8 cellular contexts compared by ENCODE assay signal in the genomic region with DNA sequence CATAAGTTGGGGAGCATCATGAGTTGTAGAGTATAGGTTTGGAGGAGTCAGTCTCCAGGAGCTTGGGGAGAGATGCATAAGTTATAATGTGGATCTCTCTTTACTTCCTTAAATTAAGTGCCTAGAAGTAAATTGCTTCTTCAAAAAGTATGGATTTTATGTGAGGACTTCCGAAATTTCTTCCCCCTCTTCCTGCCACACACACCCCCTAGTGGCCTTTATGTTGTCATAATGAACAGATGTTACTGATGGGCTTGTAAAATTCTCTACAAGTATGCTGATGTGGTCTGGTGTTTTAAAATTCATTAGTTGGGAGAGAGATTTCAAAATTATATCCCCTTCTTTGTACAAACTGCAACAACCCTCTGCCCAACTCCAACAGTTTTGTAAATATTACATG. TPM values are rescaled to one million over a fixed set of nuclear protein-coding genes. Genes with fewer than 3 reads are reported as not detected.
DNase-seq lines count a peak whose midpoint lies in the region; ATAC-seq and TF ChIP-seq lines count a peak whose summit lies in the region.

No MANE protein-coding gene starts in this region.

- H4K91ac ChIP-seq in neuronal stem cell (ENCODE audit: low read depth, low read length, poor library complexity), result no peak overlapping the region

- no peaks in the 10 kb centered on the region for H3K79me1 ChIP-seq in neuronal stem cell (ENCODE audit: low read depth, low read length)

- H3K27me3 Mint-ChIP-seq in activated CD4-positive, alpha-beta T cell treated with anti-CD3 and anti-CD28 coated beads for 36 hours, result peaks cover 2% of the 10 kb centered on the region

- no CpG with 5 or more reads among the region's 1 CpG for WGBS in neuronal stem cell (ENCODE audit: extremely low coverage in 2 of 2, insufficient read length in 2 of 2, insufficient replicate concordance in 1 of 2), 2 donors

- no peak overlapping the region for H2BK120ac ChIP-seq in neuronal stem cell (ENCODE audit: low read depth, low read length)

- H3K9me3 ChIP-seq in neuronal stem cell (replicated peaks in 1 of 2; ENCODE audit: control insufficient read depth in 2 of 2, insufficient read depth in 1 of 2, low read depth in 1 of 2, low read length in 2 of 2), result no peaks in the 10 kb centered on the region

- no peak overlapping the region for H2BK5ac ChIP-seq in neuronal stem cell (ENCODE audit: low read length)

- ATAC-seq in activated CD4-positive, alpha-beta T cell treated with anti-CD3 and anti-CD28 coated beads for 36 hours, result no peak
- ATAC-seq in GM19452 (IDR thresholded peaks at IDR 0.05; ENCODE audit: unreplicated experiment), result no peak

- H3K36me3 Mint-ChIP-seq in activated CD4-positive, alpha-beta T cell treated with anti-CD3 and anti-CD28 coated beads for 36 hours (ENCODE audit: low read depth), result peaks cover 3% of the 10 kb centered on the region

- no peak overlapping the region for H2BK15ac ChIP-seq in neuronal stem cell (ENCODE audit: low read length)

- peaks cover 2 to 8% of the 10 kb centered on the region in 2 donors for H3K36me3 ChIP-seq in neuronal stem cell (replicated peaks in 1 of 2; ENCODE audit: control insufficient read depth in 2 of 2, insufficient read depth in 2 of 2, low read length in 2 of 2)

- H3K23ac ChIP-seq in neuronal stem cell (ENCODE audit: low read depth, low read length, poor library complexity), result no peak overlapping the region

- H2BK12ac ChIP-seq in neuronal stem cell (ENCODE audit: low read length), result no peak overlapping the region

- no peak overlapping the region for H2AK5ac ChIP-seq in neuronal stem cell (ENCODE audit: low read depth, low read length)

- no peaks in the 10 kb centered on the region for H3K9me3 Mint-ChIP-seq in activated CD4-positive, alpha-beta T cell treated with anti-CD3 and anti-CD28 coated beads for 36 hours (ENCODE audit: low read depth)

- no peak overlapping the region for H4K8ac ChIP-seq in neuronal stem cell (ENCODE audit: low read depth, low read length)

- no peak overlapping the region for H3K14ac ChIP-seq in neuronal stem cell (ENCODE audit: low read length)

- H3K4me3 ChIP-seq in cardiac fibroblast (replicated peaks in 1 of 2; ENCODE audit: low read depth in 2 of 2, low read length in 2 of 2), result no peak overlapping the region
- peak overlapping the region in 1 of 2 donors; percentile 32 for H3K4me3 ChIP-seq in neuronal stem cell (ENCODE audit: low read length in 2 of 2)

- H3K4me1 Mint-ChIP-seq in activated CD4-positive, alpha-beta T cell treated with anti-CD3 and anti-CD28 coated beads for 36 hours, result peaks cover 24% of the 10 kb centered on the region

- POLR2A ChIA-PET in activated CD4-positive, alpha-beta T cell treated with anti-CD3 and anti-CD28 coated beads for 36 hours (lab: Charles Lee), result no interaction called here

- no peak overlapping the region for H3K4ac ChIP-seq in neuronal stem cell (ENCODE audit: low read length)

- no peak overlapping the region for H3K27ac ChIP-seq in neuronal stem cell (replicated peaks; ENCODE audit: low read length)

- CTCF ChIA-PET in activated CD4-positive, alpha-beta T cell treated with anti-CD3 and anti-CD28 coated beads for 36 hours (lab: Charles Lee), result no interaction called here

- H3K18ac ChIP-seq in neuronal stem cell (ENCODE audit: low read length), result no peak overlapping the region

- intact Hi-C loops in activated CD4-positive, alpha-beta T cell treated with anti-CD3 and anti-CD28 coated beads for 36 hours (cut with DNase I, micrococcal nuclease), result loop anchor here in 1 of 2 experiments (1.0 kb wide), 1 partner anchor 15 kb away; no protein-coding TSS in a partner anchor

- H3K27ac Mint-ChIP-seq in activated CD4-positive, alpha-beta T cell treated with anti-CD3 and anti-CD28 coated beads for 36 hours, result no peak overlapping the region

- H3K27me3 ChIP-seq in neuronal stem cell (ENCODE audit: control insufficient read depth in 3 of 3, insufficient read depth in 3 of 3, low read depth in 1 of 3, low read length in 3 of 3), result no peaks in the 10 kb centered on the region

- no peak overlapping the region for H3K4me2 ChIP-seq in neuronal stem cell (ENCODE audit: insufficient read depth, low read length, poor library complexity, severe bottlenecking)

- H3K4me1 ChIP-seq in neuronal stem cell (ENCODE audit: control insufficient read depth in 2 of 2, insufficient read depth in 1 of 2, low read depth in 1 of 2, low read length in 2 of 2), result peaks cover 1 to 5% of the 10 kb centered on the region in 2 donors

- no peak overlapping the region for H3K9ac ChIP-seq in neuronal stem cell (ENCODE audit: low read depth, low read length, poor library complexity)

- H2AFZ ChIP-seq in neuronal stem cell (ENCODE audit: low read length), result peak overlapping the region; percentile 84

- DNase-seq in EL, result peak; percentile 52
- peak; percentile 23 for DNase-seq in NCI-H1694 treated with DMSO at 0.1 percent for 48 hours (lab: John Stamatoyannopoulos, UW)
- DNase-seq in cardiac fibroblast (ENCODE audit: low read depth in 2 of 2), result peak; percentile 54 to 60
- no peak for DNase-seq in neuronal stem cell (ENCODE audit: low spot score)
- no peak for DNase-seq in activated CD4-positive, alpha-beta T cell treated with anti-CD3 and anti-CD28 coated beads for 36 hours
- DNase-seq in NCI-H2029 treated with DMSO at 0.1 percent for 48 hours (lab: John Stamatoyannopoulos, UW), result no peak
- DNase-seq in putamen (ENCODE audit: low spot score), result no peak

- H3K4me3 Mint-ChIP-seq in activated CD4-positive, alpha-beta T cell treated with anti-CD3 and anti-CD28 coated beads for 36 hours, result no peak overlapping the region

- peak; percentile 53 for TF ChIP-seq CTCF in cardiac fibroblast (IDR thresholded peaks at IDR 0.05; ENCODE audit: low read depth, low read length)

RNA-seq across cellular contexts. Expression of gene METTL14, which starts 2.3 kb away (rescaled TPM):
- polyA plus RNA-seq in neuronal stem cell (2013, experiment 1 of 2), result 25.0 TPM
- 22.3 TPM for polyA plus RNA-seq in neuronal stem cell (2013, experiment 2 of 2)
- total RNA-seq in activated CD4-positive, alpha-beta T cell treated with anti-CD3 and anti-CD28 coated beads for 36 hours, result 10 to 100 TPM; 45.1 to 48.4 TPM

Comparison
In these comparisons a context has a peak if more than half of its experiments do, and no peak if none do; other contexts are left out.
1. DNase-seq: peak in EL (single experiment), NCI-H1694 treated with DMSO at 0.1 percent for 48 hours (single experiment) and cardiac fibroblast (2 of 2); none in neuronal stem cell (single experiment), activated CD4-positive, alpha-beta T cell treated with anti-CD3 and anti-CD28 coated beads for 36 hours (single experiment), NCI-H2029 treated with DMSO at 0.1 percent for 48 hours (single experiment) and putamen (single experiment).